9 cellular contexts compared by ENCODE assay signal in genomic region chr18:59881728-59882685, GRCh38. TPM values are rescaled to one million over a fixed set of nuclear protein-coding genes. Genes with fewer than 3 reads are reported as not detected.
DNase-seq lines count a peak whose midpoint lies in the region; ATAC-seq and TF ChIP-seq lines count a peak whose summit lies in the region.
"Had no signal": no experiment of that assay in that cellular context is flagged by ENCODE, and none has a peak within 500 bp of the region (broad histone marks: within the 10 kb centered on the region; RNA-seq: fewer than 3 reads in every experiment).

No MANE protein-coding gene starts in this region.

- CTCF ChIA-PET in RWPE1 (lab: Yijun Ruan, JAX): no interaction called here

- H3K27me3 ChIP-seq in Peyer's patch (no peaks in the 10 kb centered on the region), neutrophil (no peaks in the 10 kb centered on the region)

- peak overlapping the region; percentile 71 to 79 for H3K27ac Mint-ChIP-seq in effector memory CD8-positive, alpha-beta T cell

- TF ChIP-seq CTCF in Peyer's patch (IDR thresholded peaks at IDR 0.05) (no peak), neutrophil (IDR thresholded peaks at IDR 0.05) (no peak), RWPE1 (conservative IDR thresholded peaks at IDR 0.05; ENCODE audit: low read depth) (no peak)

- no peak for TF ChIP-seq POLR2A in Peyer's patch (IDR thresholded peaks at IDR 0.05)

- no peak overlapping the region for H3K4me3 Mint-ChIP-seq in effector memory CD8-positive, alpha-beta T cell

- no peaks in the 10 kb centered on the region for H3K27me3 Mint-ChIP-seq in effector memory CD8-positive, alpha-beta T cell

- POLR2A ChIA-PET in RWPE1 (lab: Yijun Ruan, JAX; ENCODE audit: low non-redundant PET): no interaction called here

- peaks cover 18 to 22% of the 10 kb centered on the region in 2 donors for H3K4me1 Mint-ChIP-seq in effector memory CD8-positive, alpha-beta T cell (ENCODE audit: low read depth in 2 of 2)

- H3K9me3 Mint-ChIP-seq in effector memory CD8-positive, alpha-beta T cell: no peaks in the 10 kb centered on the region

- H3K9me3 ChIP-seq in Peyer's patch (no peaks in the 10 kb centered on the region), neutrophil (no peaks in the 10 kb centered on the region)

- H3K4me3 ChIP-seq in Peyer's patch: peak overlapping the region in 1 of 4 donors; percentile 17
- peak overlapping the region in 1 of 2 experiments; percentile 9 for H3K4me3 ChIP-seq in neutrophil (ENCODE audit: low read depth in 1 of 2, low read length in 1 of 2)
- H3K4me3 ChIP-seq: SK-N-MC had no signal

- DNase-seq in GDM1 (lab: John Stamatoyannopoulos, UW): peak; percentile 11
- peak in 2 of 3 donors; percentile 56 to 67 for DNase-seq in Peyer's patch
- DNase-seq in effector memory CD8-positive, alpha-beta T cell: no peak
- no peak for DNase-seq in activated effector memory CD4-positive, alpha-beta T cell treated with Interleukin-2 at 50 U/mL for 16 hours
- DNase-seq in foreskin melanocyte: no peak
- no peak for DNase-seq in RWPE1 (ENCODE audit: low spot score)

- peak overlapping the region in 3 of 4 donors; percentile 64 to 84 (median 80) for H3K27ac ChIP-seq in Peyer's patch
- H3K27ac ChIP-seq in neutrophil: peak overlapping the region; percentile 76
- H3K27ac ChIP-seq in RWPE1: no peak overlapping the region
- H3K27ac ChIP-seq: SK-N-MC had no signal

- peaks cover 3% of the 10 kb centered on the region for H3K36me3 Mint-ChIP-seq in effector memory CD8-positive, alpha-beta T cell (ENCODE audit: insufficient read depth)

- H3K4me1 ChIP-seq in Peyer's patch (peaks cover 0 to 16% (median 7%) of the 10 kb centered on the region in 4 donors), neutrophil (ENCODE audit: control insufficient read depth in 1 of 2, insufficient read depth in 1 of 2, low read depth in 1 of 2, low read length in 1 of 2) (peaks cover 41 to 65% of the 10 kb centered on the region in 2 experiments)

- H3K36me3 ChIP-seq in Peyer's patch: no peaks in the 10 kb centered on the region
- no peaks in the 10 kb centered on the region for H3K36me3 ChIP-seq in neutrophil

- peak; percentile 39 for ATAC-seq in HG02840 (IDR thresholded peaks at IDR 0.05; ENCODE audit: low FRiP score, unreplicated experiment)
- ATAC-seq in effector memory CD8-positive, alpha-beta T cell (replicated peaks): no peak

RNA-seq across cellular contexts. Expression of gene PMAIP1, which starts 17.8 kb away (rescaled TPM):
- total RNA-seq in Peyer's patch: 1 to 10 TPM in 2 of 4 donors, under 1 TPM in 1, not detected in 1; 0.94 to 2.5 (median 1.4) TPM

Comparison
In these comparisons a context has a peak if more than half of its experiments do, and no peak if none do; other contexts are left out.
1. DNase-seq: peak in GDM1 (single experiment) and Peyer's patch (2 of 3); none in effector memory CD8-positive, alpha-beta T cell (0 of 3), activated effector memory CD4-positive, alpha-beta T cell treated with Interleukin-2 at 50 U/mL for 16 hours (single experiment), foreskin melanocyte (single experiment) and RWPE1 (single experiment).